In the genomic region with DNA sequence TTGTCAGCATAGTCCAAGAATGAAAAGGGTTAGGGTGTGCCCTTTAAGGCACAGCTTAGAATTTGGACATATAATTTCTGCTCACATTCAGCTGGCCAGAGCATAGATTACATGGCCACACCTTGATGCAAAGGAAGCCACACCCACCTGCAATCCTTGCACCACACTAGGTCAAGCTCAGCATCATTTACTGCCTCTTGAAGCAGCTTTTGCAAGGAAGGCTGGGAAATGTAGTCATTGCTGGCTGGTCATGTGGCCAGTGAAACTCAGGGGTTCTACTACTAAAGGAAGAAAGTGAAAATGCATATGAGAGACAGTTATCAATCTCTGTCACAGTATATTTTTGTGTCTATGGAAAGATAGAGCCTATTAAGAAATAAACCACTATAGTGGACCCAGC, we compare ENCODE assay signal across 19 cellular contexts.
DNase-seq lines count a peak whose midpoint lies in the region; ATAC-seq, FAIRE-seq and TF ChIP-seq lines count a peak whose summit lies in the region.
"Had no signal": no experiment of that assay in that cellular context is flagged by ENCODE, and none has a peak within 500 bp of the region (broad histone marks: within the 10 kb centered on the region; RNA-seq: fewer than 3 reads in every experiment).

No MANE protein-coding gene starts in this region.

- no peaks in the 10 kb centered on the region for H3K79me1 ChIP-seq in H1 (ENCODE audit: low read depth, low read length)

- H3K27ac ChIP-seq in Panc1 (ENCODE audit: low read length) (peak overlapping the region; percentile 48; the same call in 1 of the 2 replicates), H1 (ENCODE audit: low read depth, low read length) (no peak overlapping the region), transverse colon (no peak overlapping the region)
- H3K27ac ChIP-seq: 22Rv1, SK-N-MC had no signal

- H4K20me1 ChIP-seq in H1 (replicated peaks in 1 of 2; ENCODE audit: control insufficient read depth in 1 of 2, insufficient read depth in 2 of 2, low read length in 2 of 2), result no peaks in the 10 kb centered on the region

- H3K27me3 ChIP-seq in Panc1 (ENCODE audit: control insufficient read depth, insufficient read depth, low read length) (no peaks in the 10 kb centered on the region), H1 (replicated peaks in 1 of 4; ENCODE audit: control insufficient read depth in 3 of 4, extremely low read depth in 1 of 4, insufficient read depth in 3 of 4, low read length in 3 of 4) (no peaks in the 10 kb centered on the region), transverse colon (no peaks in the 10 kb centered on the region)

- no peak overlapping the region for H3K18ac ChIP-seq in H1 (ENCODE audit: extremely low read depth, low read length)

- no peak overlapping the region for H4K5ac ChIP-seq in H1 (ENCODE audit: insufficient read length, low read depth, low read length)

- peak; percentile 7 for DNase-seq in DMS53 (lab: John Stamatoyannopoulos, UW)
- DNase-seq in DMS53 treated with DMSO at 0.1 percent for 48 hours (lab: John Stamatoyannopoulos, UW; ENCODE audit: unreplicated experiment), result no peak
- DNase-seq in Panc1 (ENCODE audit: low read depth, low spot score), result no peak
- no peak for DNase-seq in H1 (ENCODE audit: low read depth in 1 of 2, low spot score in 2 of 2)
- peak; percentile 39 for DNase-seq in transverse colon
- no peak for DNase-seq in activated naive CD4-positive, alpha-beta T cell treated with anti-CD3 and anti-CD28 coated beads, Interleukin-2, amount 10 ng/mL, durations not matched to agents 7 days and 5 days
- DNase-seq: CD4-positive, alpha-beta memory T cell; DMS79 treated with DMSO at 0.1 percent for 48 hours; Kasumi-1; NCI-H1105 treated with DMSO at 0.1 percent for 48 hours; NCI-H187; NCI-H446; NCI-H774; T-helper 1 cell had no signal

- no peak overlapping the region for H2BK12ac ChIP-seq in H1 (ENCODE audit: low read depth, low read length)

- H3K4me3 Mint-ChIP-seq in activated naive CD4-positive, alpha-beta T cell treated with anti-CD3 and anti-CD28 coated beads, Interleukin-2, amount 10 ng/mL, durations not matched to agents 7 days and 5 days, result no peak overlapping the region
- H3K4me3 Mint-ChIP-seq: CD4-positive, alpha-beta memory T cell had no signal

- H3K4me1 ChIP-seq in Panc1 (ENCODE audit: control insufficient read depth, insufficient read depth, low read length) (peaks cover 5% of the 10 kb centered on the region), H1 (replicated peaks in 1 of 4; ENCODE audit: control insufficient read depth in 3 of 4, insufficient read depth in 4 of 4, low read length in 3 of 4) (no peaks in the 10 kb centered on the region; a peak in 1 of 7 replicates), transverse colon (peaks cover 5 to 22% (median 18%) of the 10 kb centered on the region in 4 donors)

- H2BK120ac ChIP-seq in H1 (replicated peaks; ENCODE audit: low read depth, low read length), result no peak overlapping the region

- H3K14ac ChIP-seq in H1 (ENCODE audit: insufficient read length), result no peak overlapping the region

- TF ChIP-seq RAD21 in H1 (IDR thresholded peaks at IDR 0.05 in 1 of 2, conservative IDR thresholded peaks at IDR 0.05 in 1 of 2; ENCODE audit: low read depth in 2 of 2, low read length in 2 of 2), result no peak

- no peak overlapping the region for H3K23ac ChIP-seq in H1 (ENCODE audit: insufficient read length)

- H3K79me2 ChIP-seq in H1 (ENCODE audit: control insufficient read depth in 1 of 2, insufficient read depth in 2 of 2, low read length in 2 of 2), result no peaks in the 10 kb centered on the region

- TF ChIP-seq EP300 in H1 (IDR thresholded peaks at IDR 0.05; ENCODE audit: borderline replicate concordance in 1 of 2, low read depth in 2 of 2, low read length in 2 of 2), result no peak
- TF ChIP-seq EP300 in transverse colon (IDR thresholded peaks at IDR 0.05; ENCODE audit: low read depth), result no peak

- H3K36me3 Mint-ChIP-seq in activated naive CD4-positive, alpha-beta T cell treated with anti-CD3 and anti-CD28 coated beads, Interleukin-2, amount 10 ng/mL, durations not matched to agents 7 days and 5 days, result no peaks in the 10 kb centered on the region
- H3K36me3 Mint-ChIP-seq: CD4-positive, alpha-beta memory T cell had no signal

- no peak overlapping the region for H4K8ac ChIP-seq in H1 (ENCODE audit: extremely low read depth, insufficient read depth, low read length)

- in situ Hi-C loops in Panc1 (cut with HindIII; ENCODE audit: low pct_unique_long_range_greater_than_20kb, low sequenced_read_pairs) (no loop called here), transverse colon (cut with MboI; ENCODE audit: low pct_ligation_motif_present in 1 of 4, low pct_unique_long_range_greater_than_20kb in 1 of 4, low sequenced_read_pairs in 3 of 4) (no loop called here)

- TF ChIP-seq POLR2A in H1 (IDR thresholded peaks at IDR 0.05; ENCODE audit: control extremely low read depth in 1 of 2, low read depth in 2 of 2, low read length in 2 of 2) (no peak), transverse colon (IDR thresholded peaks at IDR 0.05) (no peak)

- no peak overlapping the region for H3K56ac ChIP-seq in H1 (replicated peaks; ENCODE audit: insufficient read length, low read depth, low read length)

- CTCF ChIA-PET in Panc1 (lab: Charles Lee), result interaction anchor here (0.6 kb wide), 1 partner anchor 78 kb away, joined by 6 read pairs; no protein-coding TSS in a partner anchor
- CTCF ChIA-PET in H1 (lab: Charles Lee; ENCODE audit: partially characterized antibody), result interaction anchor here (0.7 to 1.4 kb wide), 3 partner anchors 12 to 79 kb away, joined by 3 to 4 read pairs (median 3); no protein-coding TSS in a partner anchor
- CTCF ChIA-PET in activated naive CD4-positive, alpha-beta T cell treated with anti-CD3 and anti-CD28 coated beads, Interleukin-2, amount 10 ng/mL, durations not matched to agents 7 days and 5 days (lab: Charles Lee), result interaction anchor here (0.6 kb wide), 1 partner anchor 102 kb away, joined by 3 read pairs; no protein-coding TSS in a partner anchor

- no peak for FAIRE-seq in H1 (lab: Jason Lieb, UNC)

- no peaks in the 10 kb centered on the region for H3K4me1 Mint-ChIP-seq in activated naive CD4-positive, alpha-beta T cell treated with anti-CD3 and anti-CD28 coated beads, Interleukin-2, amount 10 ng/mL, durations not matched to agents 7 days and 5 days
- H3K4me1 Mint-ChIP-seq: CD4-positive, alpha-beta memory T cell had no signal

- H3K27ac Mint-ChIP-seq in activated naive CD4-positive, alpha-beta T cell treated with anti-CD3 and anti-CD28 coated beads, Interleukin-2, amount 10 ng/mL, durations not matched to agents 7 days and 5 days, result no peak overlapping the region
- H3K27ac Mint-ChIP-seq: CD4-positive, alpha-beta memory T cell had no signal

- POLR2A ChIA-PET in Panc1 (lab: Charles Lee), result no interaction called here
- POLR2A ChIA-PET in H1 (lab: Charles Lee; ENCODE audit: partially characterized antibody), result no interaction called here

- H2BK20ac ChIP-seq in H1 (ENCODE audit: low read length), result no peak overlapping the region

- H3K4me3 ChIP-seq in Panc1 (ENCODE audit: low read depth in 2 of 2, low read length in 2 of 2) (no peak overlapping the region), H1 (ENCODE audit: extremely low read depth in 1 of 4, insufficient read depth in 2 of 4, low read depth in 3 of 4, low read length in 4 of 4) (no peak overlapping the region), transverse colon (no peak overlapping the region)
- H3K4me3 ChIP-seq: SK-N-MC had no signal

- H2AFZ ChIP-seq in H1 (ENCODE audit: low read length), result no peak overlapping the region

- H3K4me2 ChIP-seq in H1 (ENCODE audit: insufficient read depth in 1 of 2, low read depth in 2 of 2, low read length in 2 of 2), result no peak overlapping the region

- TF ChIP-seq CTCF in Panc1 (IDR thresholded peaks at IDR 0.05), result no peak
- TF ChIP-seq CTCF in H1 (IDR thresholded peaks at IDR 0.05; ENCODE audit: control extremely low read depth in 1 of 3, insufficient read depth in 1 of 3, low read depth in 1 of 3, low read length in 3 of 3), result no peak
- TF ChIP-seq CTCF in transverse colon (IDR thresholded peaks at IDR 0.05), result no peak

- H3K9me3 ChIP-seq in Panc1 (ENCODE audit: control insufficient read depth, insufficient read depth, low read depth, low read length), result no peaks in the 10 kb centered on the region
- H3K9me3 ChIP-seq in H1 (ENCODE audit: insufficient read depth in 2 of 2, low read depth in 1 of 2, low read length in 1 of 2), result no peaks in the 10 kb centered on the region
- peaks cover 0 to 2% of the 10 kb centered on the region in 2 donors for H3K9me3 ChIP-seq in transverse colon

- H4K91ac ChIP-seq in H1 (replicated peaks; ENCODE audit: insufficient read length, low read length), result no peak overlapping the region

- BruUV-seq in Panc1 (replicated peaks; lab: Mats Ljungman, UMichigan), result no TSS peak

- H3K36me3 ChIP-seq in Panc1 (ENCODE audit: control insufficient read depth, insufficient read depth, low read length) (no peaks in the 10 kb centered on the region), H1 (ENCODE audit: control insufficient read depth in 2 of 4, insufficient read depth in 4 of 4, low read length in 3 of 4) (no peaks in the 10 kb centered on the region), transverse colon (no peaks in the 10 kb centered on the region)

- no peak overlapping the region for H2BK5ac ChIP-seq in H1 (ENCODE audit: low read depth, low read length)

- H2BK15ac ChIP-seq in H1 (ENCODE audit: low read length), result no peak overlapping the region

- H3K9me3 Mint-ChIP-seq in activated naive CD4-positive, alpha-beta T cell treated with anti-CD3 and anti-CD28 coated beads, Interleukin-2, amount 10 ng/mL, durations not matched to agents 7 days and 5 days, result no peaks in the 10 kb centered on the region

- intact Hi-C loops in Panc1 (cut with micrococcal nuclease; ENCODE audit: unreplicated experiment), result no loop called here
- intact Hi-C loops in transverse colon (cut with DNase I; ENCODE audit: low total_unique reads), result no loop called here

- no peak overlapping the region for H3K9ac ChIP-seq in H1 (replicated peaks in 1 of 4; ENCODE audit: extremely low read depth in 1 of 4, low read depth in 3 of 4, low read length in 3 of 4)

- peaks cover 38% of the 10 kb centered on the region for H3K27me3 Mint-ChIP-seq in activated naive CD4-positive, alpha-beta T cell treated with anti-CD3 and anti-CD28 coated beads, Interleukin-2, amount 10 ng/mL, durations not matched to agents 7 days and 5 days

- no peaks in the 10 kb centered on the region for H3K23me2 ChIP-seq in H1 (ENCODE audit: low read depth, low read length)

- no peak overlapping the region for H3K4ac ChIP-seq in H1 (replicated peaks; ENCODE audit: insufficient read length, low read depth, low read length)

- ATAC-seq in Panc1, result no peak
- ATAC-seq in GM19455 (IDR thresholded peaks at IDR 0.05; ENCODE audit: unreplicated experiment), result no peak
- ATAC-seq in HG03354 (IDR thresholded peaks at IDR 0.05; ENCODE audit: poor library complexity, severe bottlenecking, unreplicated experiment), result no peak
- ATAC-seq: Right ventricle myocardium inferior had no signal

- no peak overlapping the region for H2AK5ac ChIP-seq in H1 (ENCODE audit: low read depth, low read length)

TF ChIP-seq in H1, 55 proteins besides CTCF, POLR2A, EP300 and RAD21:
- no peak for TF ChIP-seq TAF7 (optimal IDR thresholded peaks at IDR 0.05; ENCODE audit: borderline replicate concordance, low read depth, low read length)
- peak; percentile 27; the same call in 1 of the 2 replicates for TF ChIP-seq SIX5 (IDR thresholded peaks at IDR 0.05; ENCODE audit: low read depth, low read length)

Comparison
In these comparisons a context has a peak if more than half of its experiments do, and no peak if none do; other contexts are left out.
1. DNase-seq: peak in DMS53 (single experiment) and transverse colon (single experiment); none in DMS53 treated with DMSO at 0.1 percent for 48 hours (single experiment), Panc1 (single experiment), H1 (0 of 2) and activated naive CD4-positive, alpha-beta T cell treated with anti-CD3 and anti-CD28 coated beads, Interleukin-2, amount 10 ng/mL, durations not matched to agents 7 days and 5 days (single experiment).